In genomic region chr10:34941471-34942357, GRCh38 we compare ENCODE assay signal across 1 cellular context.
TF ChIP-seq lines count a peak whose summit lies in the region.

No MANE protein-coding gene starts in this region.

TF ChIP-seq in GM12878, 131 proteins besides CTCF, POLR2A, EP300 and RAD21 (continued from another document):
- no peak for TF ChIP-seq ZNF592 (IDR thresholded peaks at IDR 0.05)
- TF ChIP-seq ZNF24 (IDR thresholded peaks at IDR 0.05), result no peak
- no peak for TF ChIP-seq SUZ12 (IDR thresholded peaks at IDR 0.05; ENCODE audit: unreplicated experiment)
- TF ChIP-seq MEF2B (IDR thresholded peaks at IDR 0.05; ENCODE audit: partially characterized antibody, poor library complexity, severe bottlenecking), result peak; percentile 31
- TF ChIP-seq CREM (IDR thresholded peaks at IDR 0.05; ENCODE audit: low read depth), result no peak
- TF ChIP-seq POLR2AphosphoS5 (IDR thresholded peaks at IDR 0.05; ENCODE audit: low read length), result no peak
- no peak for TF ChIP-seq REST (IDR thresholded peaks at IDR 0.05; ENCODE audit: low read depth, low read length)
- TF ChIP-seq NR2F1 (conservative IDR thresholded peaks at IDR 0.05), result 0 out of 2 replicates have a peak, but pooled peaks have one; percentile 16
- no peak for TF ChIP-seq HCFC1 (IDR thresholded peaks at IDR 0.05; ENCODE audit: low read length)
- TF ChIP-seq WRNIP1 (IDR thresholded peaks at IDR 0.05; ENCODE audit: borderline replicate concordance, low read depth, low read length), result no peak
- TF ChIP-seq CHD1 (IDR thresholded peaks at IDR 0.05; ENCODE audit: low read depth, low read length), result no peak
- TF ChIP-seq ASH2L (IDR thresholded peaks at IDR 0.05; ENCODE audit: borderline replicate concordance, low read depth), result no peak
- TF ChIP-seq ZBTB4 (CRISPR knock-in tag; IDR thresholded peaks at IDR 0.05), result no peak
- no peak for TF ChIP-seq BCL3 (IDR thresholded peaks at IDR 0.05; ENCODE audit: borderline replicate concordance, insufficient read depth, low read depth, low read length, poor library complexity, severe bottlenecking)
- no peak for TF ChIP-seq KLF5 (IDR thresholded peaks at IDR 0.05; ENCODE audit: partially characterized antibody)
- no peak for TF ChIP-seq ATF3 (IDR thresholded peaks at IDR 0.05; ENCODE audit: borderline replicate concordance, extremely low read depth, low read depth, low read length)
- no peak for TF ChIP-seq RB1 (IDR thresholded peaks at IDR 0.05; ENCODE audit: borderline replicate concordance)
- no peak for TF ChIP-seq SMAD5 (IDR thresholded peaks at IDR 0.05; ENCODE audit: low read depth)
- peak in 1 of 2 experiments; percentile 20; a peak in 2 of 4 replicates for TF ChIP-seq IKZF2 (IDR thresholded peaks at IDR 0.05)
- peak in 1 of 2 experiments; percentile 20; a peak in 1 of 4 replicates for TF ChIP-seq BHLHE40 (IDR thresholded peaks at IDR 0.05; ENCODE audit: borderline replicate concordance in 1 of 2, low read depth in 2 of 2, low read length in 1 of 2)
